Comparison of ENCODE assay signal across 20 cellular contexts in the genomic region with DNA sequence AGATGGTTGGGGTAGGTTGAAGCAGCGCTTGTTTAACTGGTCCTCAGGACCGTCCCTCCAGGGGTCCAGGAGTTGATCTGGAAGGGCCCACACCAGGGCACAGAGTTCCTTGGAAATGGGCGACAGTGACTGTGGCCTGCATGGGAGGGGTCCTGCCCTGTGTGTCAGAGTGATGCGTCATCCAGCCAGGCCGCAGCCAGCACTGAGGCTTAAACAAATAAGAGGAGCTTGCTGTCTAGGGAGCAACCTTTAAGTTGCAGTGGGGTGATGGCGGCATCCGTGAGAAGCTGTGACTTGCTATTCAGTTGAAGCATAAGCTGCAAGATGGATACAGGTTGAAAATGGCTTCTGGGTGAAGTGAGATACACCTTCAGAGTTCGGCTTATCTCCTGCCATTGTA. TPM values are rescaled to one million over a fixed set of nuclear protein-coding genes. Genes with fewer than 3 reads are reported as not detected.
"Had no signal": no experiment of that assay in that cellular context is flagged by ENCODE, and none has a peak within 500 bp of the region (broad histone marks: within the 10 kb centered on the region; RNA-seq: fewer than 3 reads in every experiment).

No MANE protein-coding gene starts in this region.

- H3K27ac ChIP-seq: cardiac muscle cell, dorsolateral prefrontal cortex, left lung, tibial artery, uterus had no signal

- H3K4me1 ChIP-seq: left lung, tibial artery, uterus had no signal

- H3K4me3 Mint-ChIP-seq: activated CD4-positive, alpha-beta memory T cell treated with anti-CD3 and anti-CD28 coated beads, Interleukin-2, amount 10 ng/mL, durations not matched to agents 7 days and 5 days; activated CD8-positive, alpha-beta memory T cell treated with anti-CD3 and anti-CD28 coated beads, Interleukin-2, amount 10 ng/mL, durations not matched to agents 7 days and 5 days; activated naive CD8-positive, alpha-beta T cell treated with anti-CD3 and anti-CD28 coated beads, Interleukin-2, amount 10 ng/mL, durations not matched to agents 7 days and 5 days; endodermal cell; nephron progenitor cell; T-cell had no signal

- H3K4me3 ChIP-seq: cardiac muscle cell, dorsolateral prefrontal cortex, left lung, tibial artery, uterus had no signal

- H3K9me3 ChIP-seq: left lung, tibial artery, uterus had no signal

- H3K36me3 ChIP-seq: uterus had no signal

- H3K9me3 Mint-ChIP-seq: activated CD4-positive, alpha-beta memory T cell treated with anti-CD3 and anti-CD28 coated beads, Interleukin-2, amount 10 ng/mL, durations not matched to agents 7 days and 5 days; activated naive CD8-positive, alpha-beta T cell treated with anti-CD3 and anti-CD28 coated beads, Interleukin-2, amount 10 ng/mL, durations not matched to agents 7 days and 5 days; endodermal cell; nephron progenitor cell; T-cell had no signal

- H3K4me1 Mint-ChIP-seq: endodermal cell, nephron progenitor cell, T-cell had no signal

- H3K27ac Mint-ChIP-seq: activated CD4-positive, alpha-beta memory T cell treated with anti-CD3 and anti-CD28 coated beads, Interleukin-2, amount 10 ng/mL, durations not matched to agents 7 days and 5 days; activated naive CD8-positive, alpha-beta T cell treated with anti-CD3 and anti-CD28 coated beads, Interleukin-2, amount 10 ng/mL, durations not matched to agents 7 days and 5 days; endodermal cell; T-cell had no signal

- H3K27me3 ChIP-seq: cardiac muscle cell, dorsolateral prefrontal cortex, left lung, tibial artery, uterus had no signal

- H3K27me3 Mint-ChIP-seq: activated CD4-positive, alpha-beta memory T cell treated with anti-CD3 and anti-CD28 coated beads, Interleukin-2, amount 10 ng/mL, durations not matched to agents 7 days and 5 days; activated CD8-positive, alpha-beta memory T cell treated with anti-CD3 and anti-CD28 coated beads, Interleukin-2, amount 10 ng/mL, durations not matched to agents 7 days and 5 days; activated naive CD8-positive, alpha-beta T cell treated with anti-CD3 and anti-CD28 coated beads, Interleukin-2, amount 10 ng/mL, durations not matched to agents 7 days and 5 days; T-cell had no signal

- DNase-seq: activated CD4-positive, alpha-beta memory T cell treated with anti-CD3 and anti-CD28 coated beads, Interleukin-2, amount 10 ng/mL, durations not matched to agents 7 days and 5 days; activated CD4-positive, alpha-beta T cell treated with anti-CD3 and anti-CD28 coated beads for 48 hours; activated CD4-positive, CD25-positive, alpha-beta regulatory T cell; activated CD8-positive, alpha-beta memory T cell treated with anti-CD3 and anti-CD28 coated beads, Interleukin-2, amount 10 ng/mL, durations not matched to agents 7 days and 5 days; activated naive CD8-positive, alpha-beta T cell treated with anti-CD3 and anti-CD28 coated beads, Interleukin-2, amount 10 ng/mL, durations not matched to agents 7 days and 5 days; dorsolateral prefrontal cortex; endodermal cell; foreskin melanocyte; head of caudate nucleus; left lung; midbrain; nephron progenitor cell; nucleus accumbens; retina; stimulated activated CD4-positive, alpha-beta T cell treated with anti-CD3 and anti-CD28 coated beads, Interleukin-2, amount 100 ng/mL, for 24 hours; stimulated activated naive CD4-positive, alpha-beta T cell treated with Interleukin-2 at 50 U/mL for 16 hours; T-cell; tibial artery; uterus had no signal

RNA-seq across cellular contexts. Expression of gene DPF3, which starts 52.6 kb away (rescaled TPM):
- total RNA-seq: endodermal cell had no signal
